ENCODE assay signal across 8 cellular contexts in the genomic region with DNA sequence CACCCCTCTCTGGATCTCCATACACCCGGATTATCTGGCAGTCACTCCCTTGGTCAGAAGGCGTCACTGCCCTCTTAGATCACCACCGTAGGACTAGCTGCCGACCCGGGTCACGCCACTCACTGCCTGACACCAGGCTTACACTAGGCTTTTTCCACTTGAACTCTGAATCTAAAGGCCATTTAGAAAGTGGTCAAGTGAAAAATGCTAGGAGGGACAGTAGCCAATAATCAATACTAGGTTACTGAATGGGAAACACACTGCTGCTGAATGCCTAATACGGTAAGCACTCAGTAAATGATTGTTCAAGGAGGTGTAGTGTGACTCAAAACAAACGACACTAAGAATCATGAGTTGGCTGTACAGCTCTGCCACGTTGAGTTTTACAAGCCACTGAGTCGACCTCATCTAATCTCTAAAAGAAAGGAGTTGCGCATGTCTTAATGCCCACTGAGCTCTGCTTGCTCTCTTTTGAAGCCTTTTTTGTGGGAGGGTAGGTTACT. TPM values are rescaled to one million over a fixed set of nuclear protein-coding genes. Genes with fewer than 3 reads are reported as not detected.
DNase-seq lines count a peak whose midpoint lies in the region; ATAC-seq, FAIRE-seq and TF ChIP-seq lines count a peak whose summit lies in the region.

No MANE protein-coding gene starts in this region.

- peaks cover 33% of the 10 kb centered on the region for H3K4me1 Mint-ChIP-seq in activated B cell treated with CpG ODN at 0.5 μM for 24 hours

- POLR2A ChIA-PET in activated B cell treated with CpG ODN at 0.5 μM for 24 hours (lab: Charles Lee): interaction anchor here (0.6 to 1.2 kb wide), 3 partner anchors 804 to 822 kb away, joined by 3 to 4 read pairs (median 4); a partner anchor contains a TSS

- no peaks in the 10 kb centered on the region for H3K36me3 ChIP-seq in pancreas

- CTCF ChIA-PET in activated B cell treated with CpG ODN at 0.5 μM for 24 hours (lab: Charles Lee): no interaction called here

- peak overlapping the region; percentile 93 to 99 (median 98) for H3K27ac ChIP-seq in pancreas

- no peaks in the 10 kb centered on the region for H3K9me3 Mint-ChIP-seq in activated B cell treated with CpG ODN at 0.5 μM for 24 hours

- TF ChIP-seq CTCF in activated B cell treated with CpG ODN at 0.5 μM for 24 hours (IDR thresholded peaks at IDR 0.05) (no peak), pancreas (IDR thresholded peaks at IDR 0.05) (no peak)

- H3K27me3 ChIP-seq in pancreas: no peaks in the 10 kb centered on the region

- peaks cover 11% of the 10 kb centered on the region for H3K36me3 Mint-ChIP-seq in activated B cell treated with CpG ODN at 0.5 μM for 24 hours (ENCODE audit: low read depth)

- H3K4me1 ChIP-seq in pancreas: peaks cover 21 to 32% (median 23%) of the 10 kb centered on the region in 3 donors

- H3K27me3 Mint-ChIP-seq in activated B cell treated with CpG ODN at 0.5 μM for 24 hours: no peaks in the 10 kb centered on the region

- WGBS in pancreas, 2 donors: 6 to 13% methylated on average over 11 of the region's 11 CpGs

- peak overlapping the region; percentile 93 for H3K27ac Mint-ChIP-seq in activated B cell treated with CpG ODN at 0.5 μM for 24 hours

- no peak for FAIRE-seq in pancreas (lab: Jason Lieb, UNC)

- peak; percentile 38 for ATAC-seq in GM21515 (IDR thresholded peaks at IDR 0.05; ENCODE audit: unreplicated experiment)
- no peak for ATAC-seq in activated B cell treated with CpG ODN at 0.5 μM for 24 hours (ENCODE audit: low read depth)
- peak; percentile 59 to 75 (median 70) for ATAC-seq in pancreas

- H3K4me3 Mint-ChIP-seq in activated B cell treated with CpG ODN at 0.5 μM for 24 hours: peak overlapping the region; percentile 97

- peak; percentile 37 for DNase-seq in NCI-H510A treated with DMSO at 0.1 percent for 48 hours (lab: John Stamatoyannopoulos, UW)
- no peak for DNase-seq in NCI-H510A (lab: John Stamatoyannopoulos, UW)
- DNase-seq in HS-5 (ENCODE audit: low read depth): peak; percentile 45
- no peak for DNase-seq in activated B cell treated with CpG ODN at 0.5 μM for 24 hours
- DNase-seq in globus pallidus (ENCODE audit: low spot score): peak; percentile 77
- DNase-seq in pancreas: peak in 4 of 6 donors; percentile 22 to 68 (median 35)
- DNase-seq in NCI-H128 (lab: John Stamatoyannopoulos, UW; ENCODE audit: unreplicated experiment): no peak

- peak overlapping the region; percentile 68 to 97 (median 84) for H3K4me3 ChIP-seq in pancreas

- no peaks in the 10 kb centered on the region for H3K9me3 ChIP-seq in pancreas

- intact Hi-C loops in activated B cell treated with CpG ODN at 0.5 μM for 24 hours (cut with micrococcal nuclease): loop anchor here (2.0 to 10.0 kb wide), 2 partner anchors 23 to 1607 kb away; a partner anchor contains a TSS
- intact Hi-C loops in pancreas (cut with DNase I): no loop called here

RNA-seq across cellular contexts. Expression of a gene that starts 0.7 kb away (rescaled TPM):
- 25.6 and 30.1 TPM in 2 replicates for total RNA-seq in activated B cell treated with CpG ODN at 0.5 μM for 24 hours
- total RNA-seq in pancreas: 10 to 100 TPM; 14.3 to 22.7 (median 20.6) TPM
- 10 to 100 TPM; 12.9 to 20.8 TPM for polyA plus RNA-seq in pancreas

Comparison
In these comparisons a context has a peak if more than half of its experiments do, and no peak if none do; other contexts are left out.
1. DNase-seq: peak in NCI-H510A treated with DMSO at 0.1 percent for 48 hours (single experiment), HS-5 (single experiment), globus pallidus (single experiment) and pancreas (4 of 6); none in NCI-H510A (single experiment), activated B cell treated with CpG ODN at 0.5 μM for 24 hours (single experiment) and NCI-H128 (single experiment).